15 cellular contexts compared by ENCODE assay signal in the genomic region with DNA sequence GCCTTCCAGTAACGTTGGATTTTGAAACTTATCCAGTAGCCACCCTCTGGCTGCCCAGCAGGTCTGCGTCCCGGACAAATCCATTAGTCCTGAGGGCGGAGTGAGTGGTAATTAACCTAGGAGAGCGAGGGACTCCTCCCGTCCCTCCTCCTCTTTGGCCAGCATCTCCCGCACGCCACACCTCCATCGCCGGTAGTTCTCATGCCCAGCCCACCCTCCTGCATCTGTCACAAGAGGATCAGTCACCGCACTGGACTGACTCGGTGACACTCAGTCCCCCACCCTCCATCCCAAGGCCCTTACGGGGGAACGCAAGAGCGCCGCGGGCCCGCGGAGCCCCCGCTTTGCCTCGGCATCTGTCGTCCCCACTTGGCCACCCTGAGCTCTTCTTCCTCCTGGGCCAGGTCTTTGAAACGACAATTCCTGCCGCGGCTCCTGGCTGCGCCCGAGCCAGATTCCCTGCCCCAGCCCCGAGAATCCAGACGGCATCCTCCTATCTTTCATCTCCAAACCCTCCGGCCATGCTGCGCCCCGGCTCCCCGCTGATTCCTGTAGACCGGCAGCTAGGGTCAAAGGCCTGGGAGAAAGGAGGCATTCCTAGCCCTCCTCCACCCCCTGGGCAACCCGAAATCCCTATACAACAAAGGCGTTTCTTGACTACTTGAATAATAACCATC.
DNase-seq lines count a peak whose midpoint lies in the region; ATAC-seq, FAIRE-seq and TF ChIP-seq lines count a peak whose summit lies in the region.
"Had no signal": no experiment of that assay in that cellular context is flagged by ENCODE, and none has a peak within 500 bp of the region (broad histone marks: within the 10 kb centered on the region; RNA-seq: fewer than 3 reads in every experiment).

No MANE protein-coding gene starts in this region.

- H3K36me3 ChIP-seq in endothelial cell of umbilical vein (ENCODE audit: control insufficient read depth in 2 of 2, extremely low read depth in 1 of 2, insufficient read depth in 2 of 2, low read length in 2 of 2) (no peaks in the 10 kb centered on the region), vagina (no peaks in the 10 kb centered on the region)
- H3K36me3 ChIP-seq: gastrocnemius medialis had no signal

- dilution Hi-C loops in endothelial cell of umbilical vein (cut with MboI; ENCODE audit: extremely low pct_ligation_motif_present, low sequenced_read_pairs) = loop anchor here (25.0 kb wide), 1 partner anchor 113 kb away; no protein-coding TSS in a partner anchor

- no peak for ATAC-seq in GM21723 (IDR thresholded peaks at IDR 0.05; ENCODE audit: unreplicated experiment)
- ATAC-seq: gastrocnemius medialis, upper lobe of right lung had no signal

- H3K9me1 ChIP-seq in endothelial cell of umbilical vein (replicated peaks; ENCODE audit: control insufficient read depth, extremely low read depth, insufficient read depth, low read length) = no peaks in the 10 kb centered on the region

- BruUV-seq in endothelial cell of umbilical vein (replicated peaks; lab: Mats Ljungman, UMichigan) = no TSS peak

- POLR2A ChIA-PET in endothelial cell of umbilical vein (lab: Charles Lee) (no interaction called here), RWPE1 (lab: Yijun Ruan, JAX; ENCODE audit: low non-redundant PET) (no interaction called here)

- no peaks in the 10 kb centered on the region for H4K20me1 ChIP-seq in endothelial cell of umbilical vein (replicated peaks; ENCODE audit: control insufficient read depth, extremely low read depth, insufficient read depth, low read length)

- H3K27me3 Mint-ChIP-seq in nephron (ENCODE audit: low read depth) = peaks cover 40% of the 10 kb centered on the region

- intact Hi-C loops in endothelial cell of umbilical vein (cut with micrococcal nuclease) (no loop called here), vagina (cut with DNase I) (no loop called here)

- peaks cover 6% of the 10 kb centered on the region for H3K4me1 Mint-ChIP-seq in nephron

- no peak for TF ChIP-seq POLR2A in endothelial cell of umbilical vein (IDR thresholded peaks at IDR 0.05; ENCODE audit: low read depth, low read length)
- no peak for TF ChIP-seq POLR2A in vagina (IDR thresholded peaks at IDR 0.05)

- H3K4me1 ChIP-seq in endothelial cell of umbilical vein (ENCODE audit: control insufficient read depth, extremely low read depth, insufficient read depth, low read length) (no peaks in the 10 kb centered on the region), vagina (peaks cover 5% of the 10 kb centered on the region)
- H3K4me1 ChIP-seq: gastrocnemius medialis, upper lobe of right lung had no signal

- H3K27me3 ChIP-seq in endothelial cell of umbilical vein (ENCODE audit: control insufficient read depth in 2 of 2, insufficient read depth in 2 of 2, low read length in 2 of 2) = peaks cover 10 to 11% of the 10 kb centered on the region in 2 experiments
- H3K27me3 ChIP-seq in vagina = no peaks in the 10 kb centered on the region

- H3K27ac ChIP-seq in endothelial cell of umbilical vein (ENCODE audit: insufficient read depth, low read depth, low read length) = no peak overlapping the region
- no peak overlapping the region for H3K27ac ChIP-seq in vagina
- no peak overlapping the region for H3K27ac ChIP-seq in RWPE1
- H3K27ac ChIP-seq: gastrocnemius medialis, KMS-11, upper lobe of right lung, VCaP had no signal

- no peaks in the 10 kb centered on the region for H3K79me2 ChIP-seq in endothelial cell of umbilical vein (ENCODE audit: control insufficient read depth, insufficient read depth, low read length)

- no peak overlapping the region for H3K9ac ChIP-seq in endothelial cell of umbilical vein (replicated peaks; ENCODE audit: extremely low read depth, insufficient read depth, low read length)
- H3K9ac ChIP-seq: KMS-11 had no signal

- H3K9me3 ChIP-seq in endothelial cell of umbilical vein (replicated peaks; ENCODE audit: control insufficient read depth, insufficient read depth, low read length) (no peaks in the 10 kb centered on the region), vagina (no peaks in the 10 kb centered on the region)
- H3K9me3 ChIP-seq: gastrocnemius medialis, upper lobe of right lung had no signal

- FAIRE-seq in endothelial cell of umbilical vein (lab: Jason Lieb, UNC) = no peak

- no peak overlapping the region for H3K27ac Mint-ChIP-seq in nephron
- H3K27ac Mint-ChIP-seq: CD8-positive, alpha-beta memory T cell had no signal

- no peaks in the 10 kb centered on the region for H3K36me3 Mint-ChIP-seq in nephron (ENCODE audit: low read depth)

- peak overlapping the region; percentile 61 to 79 (median 71) for H3K4me3 Mint-ChIP-seq in nephron

- H3K4me2 ChIP-seq in endothelial cell of umbilical vein (ENCODE audit: insufficient read depth, low read length) = no peak overlapping the region
- H3K4me2 ChIP-seq: KMS-11 had no signal

- DNase-seq in AG20443 (ENCODE audit: low spot score) (peak; percentile 36), NCI-H146 (lab: John Stamatoyannopoulos, UW) (peak; percentile 69), endothelial cell of umbilical vein (ENCODE audit: low read depth, low spot score) (no peak), NCI-H510A treated with DMSO at 0.1 percent for 48 hours (lab: John Stamatoyannopoulos, UW) (no peak), vagina (ENCODE audit: extremely low spot score in 2 of 2) (no peak), RWPE1 (ENCODE audit: low spot score) (no peak)
- DNase-seq: CD8-positive, alpha-beta memory T cell; gastrocnemius medialis; NCI-H2171; SHP77; upper lobe of right lung had no signal

- H3K4me3 ChIP-seq in endothelial cell of umbilical vein (replicated peaks in 1 of 3; ENCODE audit: insufficient read depth in 1 of 3, low read depth in 1 of 3, low read length in 3 of 3) = no peak overlapping the region
- no peak overlapping the region for H3K4me3 ChIP-seq in vagina
- H3K4me3 ChIP-seq: gastrocnemius medialis, upper lobe of right lung had no signal

- no peaks in the 10 kb centered on the region for H3K9me3 Mint-ChIP-seq in nephron
- H3K9me3 Mint-ChIP-seq: CD8-positive, alpha-beta memory T cell had no signal

- CTCF ChIA-PET in endothelial cell of umbilical vein (lab: Charles Lee) = interaction anchor here (1.6 kb wide), 1 partner anchor 9 kb away, joined by 4 read pairs; no protein-coding TSS in a partner anchor
- CTCF ChIA-PET in RWPE1 (lab: Yijun Ruan, JAX) = interaction anchor here (0.6 kb wide), 1 partner anchor 85 kb away, joined by 7 read pairs; no protein-coding TSS in a partner anchor

- H2AFZ ChIP-seq in endothelial cell of umbilical vein (ENCODE audit: low read depth, low read length) = peak overlapping the region; percentile 26

- no peak for TF ChIP-seq CTCF in endothelial cell of umbilical vein (IDR thresholded peaks at IDR 0.05; ENCODE audit: extremely low read depth in 1 of 2, insufficient read depth in 1 of 2, low read depth in 1 of 2, low read length in 2 of 2)
- no peak for TF ChIP-seq CTCF in nephron (IDR thresholded peaks at IDR 0.05; ENCODE audit: unreplicated experiment in 3 of 3)
- no peak for TF ChIP-seq CTCF in vagina (IDR thresholded peaks at IDR 0.05)
- no peak for TF ChIP-seq CTCF in RWPE1 (conservative IDR thresholded peaks at IDR 0.05; ENCODE audit: low read depth)

TF ChIP-seq in endothelial cell of umbilical vein, 7 proteins besides CTCF, POLR2A, EP300 and RAD21:
- TF ChIP-seq JUN (IDR thresholded peaks at IDR 0.05; ENCODE audit: borderline replicate concordance, insufficient read depth, insufficient read length, low read depth) (no peak), FOS (IDR thresholded peaks at IDR 0.05; ENCODE audit: borderline replicate concordance, insufficient read depth, low read length) (no peak), POLR2AphosphoS5 (IDR thresholded peaks at IDR 0.05; ENCODE audit: insufficient read depth, low read depth, low read length) (no peak), MYC (IDR thresholded peaks at IDR 0.05; ENCODE audit: low read depth, low read length) (no peak), EZH2 (IDR thresholded peaks at IDR 0.05; ENCODE audit: borderline replicate concordance, low read depth, low read length, severe bottlenecking) (no peak), GATA2 (IDR thresholded peaks at IDR 0.05; ENCODE audit: insufficient read depth, insufficient read length, low read depth, low read length) (no peak)
- TF ChIP-seq, protein P1, sequence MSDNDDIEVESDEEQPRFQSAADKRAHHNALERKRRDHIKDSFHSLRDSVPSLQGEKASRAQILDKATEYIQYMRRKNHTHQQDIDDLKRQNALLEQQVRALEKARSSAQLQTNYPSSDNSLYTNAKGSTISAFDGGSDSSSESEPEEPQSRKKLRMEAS (IDR thresholded peaks at IDR 0.05; ENCODE audit: insufficient read depth, insufficient read length) = no peak

Comparison
In these comparisons a context has a peak if more than half of its experiments do, and no peak if none do; other contexts are left out.
1. DNase-seq: peak in AG20443 (single experiment) and NCI-H146 (single experiment); none in endothelial cell of umbilical vein (single experiment), NCI-H510A treated with DMSO at 0.1 percent for 48 hours (single experiment), vagina (0 of 2) and RWPE1 (single experiment).